Comparison of ENCODE assay signal across 3 cellular contexts in the genomic region with DNA sequence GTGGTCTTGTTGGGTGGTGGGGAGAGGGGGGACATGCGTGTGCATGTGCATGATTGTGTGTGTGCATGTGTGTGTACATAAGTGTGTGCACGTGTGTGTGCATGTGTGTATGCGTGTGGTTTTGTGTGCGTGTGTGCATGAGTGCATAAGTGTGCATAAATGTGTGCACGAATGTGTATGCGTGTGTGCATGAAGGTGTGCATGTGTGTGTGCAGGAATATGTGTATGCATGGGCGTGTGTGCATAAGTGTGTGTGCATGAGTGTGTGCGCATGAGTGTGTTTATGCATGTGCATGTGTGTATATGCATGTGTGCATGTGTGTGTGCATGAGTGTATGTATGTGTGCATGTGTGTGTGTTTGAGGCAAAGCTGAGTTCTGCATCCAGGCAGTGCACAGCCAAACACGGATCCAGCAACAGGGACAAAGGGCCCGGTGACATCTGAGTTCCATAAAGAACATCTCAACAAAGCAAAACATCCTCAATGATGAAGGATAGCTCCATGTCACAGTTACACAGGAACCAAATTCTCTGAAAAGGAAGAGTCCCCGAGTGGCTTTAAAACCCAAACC.
TF ChIP-seq lines count a peak whose summit lies in the region.

No MANE protein-coding gene starts in this region.

TF ChIP-seq in GM12891, 5 proteins besides CTCF, POLR2A, EP300 and RAD21:
- TF ChIP-seq POLR2AphosphoS5 (IDR thresholded peaks at IDR 0.05; ENCODE audit: low read depth, low read length) = no peak
- TF ChIP-seq PAX5 (IDR thresholded peaks at IDR 0.05; ENCODE audit: insufficient read depth, low read length, severe bottlenecking) = no peak
- TF ChIP-seq POU2F2 (IDR thresholded peaks at IDR 0.05; ENCODE audit: low read depth, low read length) = no peak
- TF ChIP-seq SPI1 (IDR thresholded peaks at IDR 0.05; ENCODE audit: low read depth, low read length) = no peak
- TF ChIP-seq TAF1 (IDR thresholded peaks at IDR 0.05; ENCODE audit: low read depth, low read length) = no peak

TF ChIP-seq in HEK293, 187 proteins besides CTCF, POLR2A, EP300 and RAD21:
- TF ChIP-seq, protein P1, sequence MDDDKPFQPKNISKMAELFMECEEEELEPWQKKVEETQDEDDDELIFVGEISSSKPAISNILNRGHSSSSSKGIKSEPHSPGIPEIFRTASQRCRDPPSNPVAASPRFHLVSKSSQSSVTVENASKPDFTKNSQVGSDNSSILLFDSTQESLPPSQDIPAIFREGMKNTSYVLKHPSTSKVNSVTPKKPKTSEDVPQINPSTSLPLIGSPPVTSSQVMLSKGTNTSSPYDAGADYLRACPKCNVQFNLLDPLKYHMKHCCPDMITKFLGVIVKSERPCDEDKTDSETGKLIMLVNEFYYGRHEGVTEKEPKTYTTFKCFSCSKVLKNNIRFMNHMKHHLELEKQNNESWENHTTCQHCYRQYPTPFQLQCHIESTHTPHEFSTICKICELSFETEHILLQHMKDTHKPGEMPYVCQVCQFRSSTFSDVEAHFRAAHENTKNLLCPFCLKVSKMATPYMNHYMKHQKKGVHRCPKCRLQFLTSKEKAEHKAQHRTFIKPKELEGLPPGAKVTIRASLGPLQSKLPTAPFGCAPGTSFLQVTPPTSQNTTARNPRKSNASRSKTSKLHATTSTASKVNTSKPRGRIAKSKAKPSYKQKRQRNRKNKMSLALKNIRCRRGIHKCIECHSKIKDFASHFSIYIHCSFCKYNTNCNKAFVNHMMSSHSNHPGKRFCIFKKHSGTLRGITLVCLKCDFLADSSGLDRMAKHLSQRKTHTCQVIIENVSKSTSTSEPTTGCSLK (tag by site-specific recombination; IDR thresholded peaks at IDR 0.05) = no peak
- TF ChIP-seq ZNF146 (tag by site-specific recombination; IDR thresholded peaks at IDR 0.05) = no peak
- TF ChIP-seq ZNF248 (tag by site-specific recombination; IDR thresholded peaks at IDR 0.05) = no peak
- TF ChIP-seq ZSCAN30 (tag by site-specific recombination; IDR thresholded peaks at IDR 0.05) = no peak
- no peak for TF ChIP-seq ZNF140 (tag by site-specific recombination; IDR thresholded peaks at IDR 0.05)
- no peak for TF ChIP-seq ZNF311 (tag by site-specific recombination; IDR thresholded peaks at IDR 0.05; ENCODE audit: borderline replicate concordance)
- TF ChIP-seq ZNF76 (tag by site-specific recombination; IDR thresholded peaks at IDR 0.05; ENCODE audit: borderline replicate concordance, low read depth) = no peak
- TF ChIP-seq ZNF112 (tag by site-specific recombination; IDR thresholded peaks at IDR 0.05) = no peak
- TF ChIP-seq, protein P2, sequence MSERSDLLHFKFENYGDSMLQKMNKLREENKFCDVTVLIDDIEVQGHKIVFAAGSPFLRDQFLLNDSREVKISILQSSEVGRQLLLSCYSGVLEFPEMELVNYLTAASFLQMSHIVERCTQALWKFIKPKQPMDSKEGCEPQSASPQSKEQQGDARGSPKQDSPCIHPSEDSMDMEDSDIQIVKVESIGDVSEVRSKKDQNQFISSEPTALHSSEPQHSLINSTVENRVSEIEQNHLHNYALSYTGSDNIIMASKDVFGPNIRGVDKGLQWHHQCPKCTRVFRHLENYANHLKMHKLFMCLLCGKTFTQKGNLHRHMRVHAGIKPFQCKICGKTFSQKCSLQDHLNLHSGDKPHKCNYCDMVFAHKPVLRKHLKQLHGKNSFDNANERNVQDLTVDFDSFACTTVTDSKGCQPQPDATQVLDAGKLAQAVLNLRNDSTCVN (tag by site-specific recombination; optimal IDR thresholded peaks at IDR 0.05) = peak; percentile 26
- no peak for TF ChIP-seq ZNF624 (tag by site-specific recombination; IDR thresholded peaks at IDR 0.05)
- TF ChIP-seq ZNF2 (tag by site-specific recombination; IDR thresholded peaks at IDR 0.05) = no peak
- TF ChIP-seq, protein P3, sequence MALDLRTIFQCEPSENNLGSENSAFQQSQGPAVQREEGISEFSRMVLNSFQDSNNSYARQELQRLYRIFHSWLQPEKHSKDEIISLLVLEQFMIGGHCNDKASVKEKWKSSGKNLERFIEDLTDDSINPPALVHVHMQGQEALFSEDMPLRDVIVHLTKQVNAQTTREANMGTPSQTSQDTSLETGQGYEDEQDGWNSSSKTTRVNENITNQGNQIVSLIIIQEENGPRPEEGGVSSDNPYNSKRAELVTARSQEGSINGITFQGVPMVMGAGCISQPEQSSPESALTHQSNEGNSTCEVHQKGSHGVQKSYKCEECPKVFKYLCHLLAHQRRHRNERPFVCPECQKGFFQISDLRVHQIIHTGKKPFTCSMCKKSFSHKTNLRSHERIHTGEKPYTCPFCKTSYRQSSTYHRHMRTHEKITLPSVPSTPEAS (tag by site-specific recombination; IDR thresholded peaks at IDR 0.05) = peak; percentile 97
- no peak for TF ChIP-seq GLI4 (tag by site-specific recombination; IDR thresholded peaks at IDR 0.05)

TF ChIP-seq in H1, 55 proteins besides CTCF, POLR2A, EP300 and RAD21:
- no peak for TF ChIP-seq GTF2F1 (IDR thresholded peaks at IDR 0.05; ENCODE audit: borderline replicate concordance, low read depth, low read length)
- peak; percentile 48; the same call in 1 of the 2 replicates for TF ChIP-seq KDM1A (IDR thresholded peaks at IDR 0.05; ENCODE audit: borderline replicate concordance, low read length)
- TF ChIP-seq CEBPB (IDR thresholded peaks at IDR 0.05; ENCODE audit: low read depth, low read length) = no peak
- no peak for TF ChIP-seq JUND (IDR thresholded peaks at IDR 0.05; ENCODE audit: low read length)
TF ChIP-seq in H1: peak in this region for 1.
